In genomic region chr2:206082298-206082843, GRCh38 we compare ENCODE assay signal across 22 cellular contexts. TPM values are rescaled to one million over a fixed set of nuclear protein-coding genes. Genes with fewer than 3 reads are reported as not detected.
A peak's percentile ranks its signal among the peaks of the same experiment; 100 is the strongest.
DNase-seq lines count a peak whose midpoint lies in the region; ATAC-seq, FAIRE-seq and TF ChIP-seq lines count a peak whose summit lies in the region.
"Had no signal": no experiment of that assay in that cellular context is flagged by ENCODE, and none has a peak within 500 bp of the region (broad histone marks: within the 10 kb centered on the region; RNA-seq: fewer than 3 reads in every experiment).

No MANE protein-coding gene starts in this region.

- no peak overlapping the region for H3K4me3 ChIP-seq in GM12865 (ENCODE audit: low read depth, low read length)
- peak overlapping the region; percentile 95 for H3K4me3 ChIP-seq in HUES64 (ENCODE audit: low read length)
- no peak overlapping the region for H3K4me3 ChIP-seq in GM12878
- H3K4me3 ChIP-seq in left lung: no peak overlapping the region
- H3K4me3 ChIP-seq: heart left ventricle, thyroid gland had no signal

- SMC1A ChIA-PET in GM12878 (lab: Charles Lee; ENCODE audit: uncharacterized antibody, unreplicated experiment): interaction anchor here (1.2 to 1.5 kb wide), 2 partner anchors 42 to 66 kb away, joined by 3 read pairs; no protein-coding TSS in a partner anchor

- H3K79me2 ChIP-seq in GM12878 (ENCODE audit: control insufficient read depth, insufficient read depth, low read length): peaks cover 81% of the 10 kb centered on the region

- peak overlapping the region; percentile 96 for H3K9ac ChIP-seq in HUES64 (ENCODE audit: low read depth, low read length)
- no peak overlapping the region for H3K9ac ChIP-seq in GM12878 (ENCODE audit: control insufficient read depth, insufficient read depth, low read length)

- peak overlapping the region; percentile 96 for H3K27ac ChIP-seq in HUES64 (ENCODE audit: low read depth, low read length)
- H3K27ac ChIP-seq in GM12878 (ENCODE audit: control insufficient read depth, insufficient read depth): no peak overlapping the region
- no peak overlapping the region for H3K27ac ChIP-seq in left lung
- H3K27ac ChIP-seq: HL-60 had no signal

- no peaks in the 10 kb centered on the region for H4K20me1 ChIP-seq in GM12878 (ENCODE audit: control insufficient read depth, insufficient read depth)

- peaks cover 51% of the 10 kb centered on the region for H3K4me1 ChIP-seq in HUES64 (ENCODE audit: insufficient read depth, low read length)
- H3K4me1 ChIP-seq in GM12878 (ENCODE audit: control insufficient read depth, insufficient read depth, low read length): peaks cover 13% of the 10 kb centered on the region
- peaks cover 5 to 43% of the 10 kb centered on the region in 2 donors for H3K4me1 ChIP-seq in left lung

- no peak for TF ChIP-seq EP300 in GM12878 (IDR thresholded peaks at IDR 0.05; ENCODE audit: borderline replicate concordance in 1 of 2, control insufficient read depth in 1 of 2, low read depth in 2 of 2, low read length in 2 of 2)

- CTCF ChIA-PET in GM12878 (lab: Yijun Ruan, JAX): interaction anchor here (1.7 kb wide), 1 partner anchor 71 kb away, joined by 6 read pairs; no protein-coding TSS in a partner anchor

- no peak for TF ChIP-seq RAD21 in GM12878 (IDR thresholded peaks at IDR 0.05; ENCODE audit: insufficient read depth, low read depth, low read length)

- H2AFZ ChIP-seq in GM12878 (ENCODE audit: control insufficient read depth, low read depth, low read length): no peak overlapping the region

- peak overlapping the region; percentile 59 for H3K4me2 ChIP-seq in GM12878 (ENCODE audit: control insufficient read depth, insufficient read depth)

- no peak for TF ChIP-seq CTCF in GM12865 (IDR thresholded peaks at IDR 0.05; ENCODE audit: insufficient read depth, low read depth, low read length, missing control alignments)
- no peak for TF ChIP-seq CTCF in GM12878 (IDR thresholded peaks at IDR 0.05 in 2 of 3, conservative IDR thresholded peaks at IDR 0.05 in 1 of 3; ENCODE audit: control insufficient read depth in 2 of 3, extremely low read depth in 1 of 3, insufficient read depth in 1 of 3, low read depth in 3 of 3, low read length in 3 of 3)
- TF ChIP-seq CTCF in neural crest cell (conservative IDR thresholded peaks at IDR 0.05): no peak
- TF ChIP-seq CTCF in left lung (IDR thresholded peaks at IDR 0.05): no peak
- TF ChIP-seq CTCF in chondrocyte (IDR thresholded peaks at IDR 0.05): no peak

- no peak overlapping the region for H3K27ac Mint-ChIP-seq in neural crest cell (ENCODE audit: unreplicated experiment)
- no peak overlapping the region for H3K27ac Mint-ChIP-seq in chondrocyte (ENCODE audit: unreplicated experiment)
- H3K27ac Mint-ChIP-seq: stimulated activated naive B cell treated with anti-CD40 and anti-IgM and Interleukin-4, amounts not matched to agents 10 μg/mL and 1 μg/mL and 100 μg/mL, for 72 hours; T-cell had no signal

- H3K4me3 Mint-ChIP-seq in neural crest cell: peak overlapping the region; percentile 27
- no peak overlapping the region for H3K4me3 Mint-ChIP-seq in chondrocyte (ENCODE audit: unreplicated experiment)
- H3K4me3 Mint-ChIP-seq: stimulated activated naive B cell treated with anti-CD40 and anti-IgM and Interleukin-4, amounts not matched to agents 10 μg/mL and 1 μg/mL and 100 μg/mL, for 72 hours had no signal

- TF ChIP-seq POLR2A in GM12878 (IDR thresholded peaks at IDR 0.05; ENCODE audit: low read depth, low read length): no peak

- H3K36me3 Mint-ChIP-seq in neural crest cell (ENCODE audit: low read depth) (no peaks in the 10 kb centered on the region), chondrocyte (ENCODE audit: low read depth) (no peaks in the 10 kb centered on the region)

- 43% methylated on average over 4 of the region's 4 CpGs for WGBS in HUES64
- 92% methylated on average over 4 of the region's 4 CpGs for WGBS in GM12878 (ENCODE audit: insufficient coverage, insufficient replicate concordance, low lambda C conversion rate, missing lambda C conversion rate)

- intact Hi-C loops in GM12878 (cut with micrococcal nuclease; ENCODE audit: unreplicated experiment) (no loop called here), left lung (cut with DNase I) (loop anchor here in 1 of 2 donors (10.0 kb wide), 1 partner anchor 72 kb away; the partner anchor contains the start of genes EEF1B2 and NDUFS1)

- H3K4me1 Mint-ChIP-seq in neural crest cell (peaks cover 49% of the 10 kb centered on the region), chondrocyte (ENCODE audit: low read depth) (peaks cover 27% of the 10 kb centered on the region)

- BruUV-seq in GM12878 (replicated peaks; lab: Mats Ljungman, UMichigan): TSS peak; percentile 40

- in situ Hi-C loops in GM12878 (cut with MboI): no loop called here

- no peaks in the 10 kb centered on the region for H3K27me3 Mint-ChIP-seq in neural crest cell (ENCODE audit: low read depth)
- H3K27me3 Mint-ChIP-seq in chondrocyte (ENCODE audit: low read depth): no peaks in the 10 kb centered on the region
- H3K27me3 Mint-ChIP-seq: stimulated activated naive B cell treated with anti-CD40 and anti-IgM and Interleukin-4, amounts not matched to agents 10 μg/mL and 1 μg/mL and 100 μg/mL, for 72 hours; T-cell had no signal

- FAIRE-seq in GM12878 (lab: Jason Lieb, UNC): no peak
- FAIRE-seq: astrocyte, D721Med had no signal

- H3K27me3 ChIP-seq in HUES64 (ENCODE audit: insufficient read depth, low read length): no peaks in the 10 kb centered on the region
- no peaks in the 10 kb centered on the region for H3K27me3 ChIP-seq in GM12878 (replicated peaks in 1 of 2; ENCODE audit: control insufficient read depth in 2 of 2, insufficient read depth in 2 of 2, low read length in 1 of 2)
- H3K27me3 ChIP-seq in left lung: no peaks in the 10 kb centered on the region
- H3K27me3 ChIP-seq: heart left ventricle, thyroid gland had no signal

- H3K36me3 ChIP-seq in HUES64 (ENCODE audit: insufficient read depth, low read length) (no peaks in the 10 kb centered on the region), GM12878 (ENCODE audit: control insufficient read depth in 2 of 2, insufficient read depth in 2 of 2, low read length in 1 of 2) (no peaks in the 10 kb centered on the region), left lung (no peaks in the 10 kb centered on the region)
- H3K36me3 ChIP-seq: heart left ventricle, thyroid gland had no signal

- H3K9me3 Mint-ChIP-seq in neural crest cell: no peaks in the 10 kb centered on the region
- H3K9me3 Mint-ChIP-seq in chondrocyte (ENCODE audit: low read depth): no peaks in the 10 kb centered on the region
- H3K9me3 Mint-ChIP-seq: stimulated activated naive B cell treated with anti-CD40 and anti-IgM and Interleukin-4, amounts not matched to agents 10 μg/mL and 1 μg/mL and 100 μg/mL, for 72 hours; T-cell had no signal

- H3K9me3 ChIP-seq in HUES64 (ENCODE audit: insufficient read depth, low read depth, low read length): no peaks in the 10 kb centered on the region
- H3K9me3 ChIP-seq in GM12878 (replicated peaks; ENCODE audit: control insufficient read depth, insufficient read depth, low read length): no peaks in the 10 kb centered on the region
- H3K9me3 ChIP-seq in left lung: no peaks in the 10 kb centered on the region
- H3K9me3 ChIP-seq: heart left ventricle, thyroid gland had no signal

- POLR2A ChIA-PET in GM12878 (lab: Charles Lee): interaction anchor here (1.3 kb wide), 1 partner anchor 51 kb away, joined by 3 read pairs; no protein-coding TSS in a partner anchor

- DNase-seq in GM12865 (ENCODE audit: low read depth): peak; percentile 3
- no peak for DNase-seq in GM12878 (ENCODE audit: low read depth, low spot score)
- DNase-seq in neural crest cell (ENCODE audit: low read depth, low spot score): no peak
- DNase-seq in left lung: no peak
- no peak for DNase-seq in chondrocyte (ENCODE audit: low spot score)
- DNase-seq: activated CD4-positive, alpha-beta T cell treated with anti-CD3 and anti-CD28 coated beads, Interleukin-2, amount 50 U/mL, for 4 hours; activated naive CD4-positive, alpha-beta T cell treated with Interleukin-2 at 50 U/mL for 16 hours; AML-193; heart left ventricle; KBM-7; NCI-H1092; NCI-H2029; NCI-H524; Right ventricle myocardium superior; stimulated activated naive B cell treated with anti-CD40 and anti-IgM and Interleukin-4, amounts not matched to agents 10 μg/mL and 1 μg/mL and 100 μg/mL, for 72 hours; T-cell; thyroid gland had no signal

- RAD21 ChIA-PET in GM12878 (lab: Charles Lee; ENCODE audit: unreplicated experiment): interaction anchor here (1.2 to 1.6 kb wide), 2 partner anchors 9 to 71 kb away, joined by 3 to 4 read pairs; no protein-coding TSS in a partner anchor

- ATAC-seq in GM12878 (no peak), left lung (no peak), HG02885 (IDR thresholded peaks at IDR 0.05; ENCODE audit: poor library complexity, unreplicated experiment) (no peak)
- ATAC-seq: heart left ventricle; stimulated activated naive B cell treated with anti-CD40 and anti-IgM and Interleukin-4, amounts not matched to agents 10 μg/mL and 1 μg/mL and 100 μg/mL, for 72 hours; T-cell had no signal

TF ChIP-seq in GM12878, 131 proteins besides CTCF, POLR2A, EP300 and RAD21 (continues in another document):
- TF ChIP-seq LARP7 (IDR thresholded peaks at IDR 0.05): no peak
- no peak for TF ChIP-seq JUND (IDR thresholded peaks at IDR 0.05; ENCODE audit: low read depth, low read length)
- no peak for TF ChIP-seq MAX (IDR thresholded peaks at IDR 0.05; ENCODE audit: low read depth, low read length)

RNA-seq across cellular contexts. Expression of gene INO80D, which starts 3.6 kb away (rescaled TPM):
- 6.5 TPM for polyA plus RNA-seq in HUES64 (2013, experiment 1 of 2)
- 6.8 TPM for polyA plus RNA-seq in HUES64 (2013, experiment 2 of 2)
- 44.6 and 48.4 TPM in 2 replicates for total RNA-seq in GM12878 (2013; cell fraction: nucleolus; rRNA removed)
- total RNA-seq in GM12878 (2014; rRNA removed): 6.3 and 7.9 TPM in 2 replicates
- total RNA-seq in GM12878 (2014; rRNA removed; fragmentation: Illumina TruSeq; extraction: Trizol): 6.5 and 7.2 TPM in 2 replicates
- 15.3 and 16.3 TPM in 2 replicates for total RNA-seq in GM12878 (2021)
- polyA plus RNA-seq in GM12878 (2011; ENCODE audit: low read depth): 2.3 TPM
- 8.1 and 10.5 TPM in 2 replicates for polyA plus RNA-seq in GM12878 (2011; rRNA removed)
- polyA plus RNA-seq in GM12878 (2011; cell fraction: cytosol; rRNA removed): 4.8 and 5.4 TPM in 2 replicates
- polyA plus RNA-seq in GM12878 (2011; cell fraction: nucleus; rRNA removed): 10.1 and 10.6 TPM in 2 replicates
- polyA plus RNA-seq in GM12878 (2012): 3.3 and 4.1 TPM in 2 replicates
- polyA plus RNA-seq in GM12878 (2014; fragmentation: Illumina TruSeq; extraction: Trizol): 3.9 and 4.9 TPM in 2 replicates
- 1 to 10 TPM in 1 of 2 experiments, under 1 TPM in 1; 0.73 to 1.9 TPM for polyA plus RNA-seq in GM12878 (2014; fragmentation: Nextera tagmentation; extraction: Ambion mirVana)
- 3.1 and 3.2 TPM in 2 replicates for polyA plus RNA-seq in GM12878 (2014; rRNA removed)
- polyA plus RNA-seq in GM12878 (2016; fragmentation: Nextera tagmentation; extraction: Ambion mirVana): 1 to 10 TPM; 4.5 to 4.8 TPM
- polyA minus RNA-seq in GM12878 (2011; rRNA and poly(A)+ RNA removed): 45.5 and 48.5 TPM in 2 replicates
- 12.4 and 15.3 TPM in 2 replicates for polyA minus RNA-seq in GM12878 (2011; cell fraction: cytosol; rRNA and poly(A)+ RNA removed)
- polyA minus RNA-seq in GM12878 (2011; cell fraction: nucleus; rRNA and poly(A)+ RNA removed): 15.7 and 21.5 TPM in 2 replicates
- total RNA-seq in neural crest cell: 18.1 and 18.8 TPM in 2 replicates
- 10 to 100 TPM; 19.9 to 21.9 TPM for total RNA-seq in left lung
- total RNA-seq in chondrocyte: 14.5 to 18.5 TPM (median 15.6 TPM) in 3 replicates
